Comparison of ENCODE assay signal across 8 cellular contexts in genomic region chr5:32537437-32538029, GRCh38. TPM values are rescaled to one million over a fixed set of nuclear protein-coding genes. Genes with fewer than 3 reads are reported as not detected.
DNase-seq lines count a peak whose midpoint lies in the region; ATAC-seq and TF ChIP-seq lines count a peak whose summit lies in the region.
"Not testable (repeated sequence)": the region's sequence is repeated elsewhere in the genome, so short reads cannot be mapped to it uniquely, and the experiment has no call there.

No MANE protein-coding gene starts in this region.

- H3K23ac ChIP-seq in mesendoderm (ENCODE audit: low read length): not testable (repeated sequence)

- H3K79me1 ChIP-seq in mesendoderm (ENCODE audit: low read length): not testable (repeated sequence)

- H4K5ac ChIP-seq in mesendoderm (ENCODE audit: low read length): not testable (repeated sequence)

- TF ChIP-seq CTCF in cardiac fibroblast (IDR thresholded peaks at IDR 0.05; ENCODE audit: low read depth, low read length): not testable (repeated sequence)

- not testable (repeated sequence) for H3K4ac ChIP-seq in mesendoderm (ENCODE audit: low read depth, low read length)

- DNase-seq in AG08396 (ENCODE audit: low spot score) (peak; percentile 30), NCI-H2196 (lab: John Stamatoyannopoulos, UW; ENCODE audit: unreplicated experiment) (peak; percentile 22), cardiac fibroblast (ENCODE audit: low read depth in 2 of 2) (peak; percentile 51 to 82), mesendoderm (peak; percentile 88)

- H2AK5ac ChIP-seq in mesendoderm (ENCODE audit: low read length): not testable (repeated sequence)

- not testable (repeated sequence) for H3K27ac ChIP-seq in mesendoderm (ENCODE audit: low read depth, low read length)

- peak; percentile 26 for ATAC-seq in GM18517 (IDR thresholded peaks at IDR 0.05; ENCODE audit: unreplicated experiment)
- ATAC-seq in GM21786 (IDR thresholded peaks at IDR 0.05; ENCODE audit: unreplicated experiment): peak; percentile 10
- peak; percentile 2 for ATAC-seq in HG03196 (IDR thresholded peaks at IDR 0.05; ENCODE audit: unreplicated experiment)
- ATAC-seq in activated CD4-positive, CD25-positive, alpha-beta regulatory T cell treated with anti-CD3 and anti-CD28 coated beads, Interleukin-2, amount 50 U/mL, for 24 hours: peak; percentile 64 to 68

- not testable (repeated sequence) for H4K8ac ChIP-seq in mesendoderm (ENCODE audit: low read depth, low read length)

- not testable (repeated sequence) for H3K4me1 ChIP-seq in mesendoderm (ENCODE audit: control insufficient read depth, low read depth, low read length)

- not testable (repeated sequence) for H2BK15ac ChIP-seq in mesendoderm (replicated peaks; ENCODE audit: low read depth)

- not testable (repeated sequence) for H3K4me3 ChIP-seq in cardiac fibroblast (replicated peaks in 1 of 2; ENCODE audit: low read depth in 2 of 2, low read length in 2 of 2); mesendoderm (ENCODE audit: low read length)

- H3K56ac ChIP-seq in mesendoderm (ENCODE audit: low read length): not testable (repeated sequence)

- not testable (repeated sequence) for H3K4me2 ChIP-seq in mesendoderm (ENCODE audit: low read length)

- H3K18ac ChIP-seq in mesendoderm (ENCODE audit: low read length): not testable (repeated sequence)

- H2BK5ac ChIP-seq in mesendoderm (ENCODE audit: low read length): not testable (repeated sequence)

- H3K27me3 ChIP-seq in mesendoderm (ENCODE audit: insufficient read depth, low read length, poor library complexity): not testable (repeated sequence)

- not testable (repeated sequence) for H3K36me3 ChIP-seq in mesendoderm (ENCODE audit: control insufficient read depth, insufficient read depth, low read length)

- WGBS in mesendoderm (ENCODE audit: extremely low coverage, insufficient coverage, low lambda C conversion rate): no CpG with 5 or more reads among the region's 7 CpGs

- not testable (repeated sequence) for H2BK120ac ChIP-seq in mesendoderm (ENCODE audit: low read depth, low read length)

- H3K79me2 ChIP-seq in mesendoderm (ENCODE audit: control insufficient read depth, insufficient read depth, low read length): not testable (repeated sequence)

- H3K9ac ChIP-seq in mesendoderm (ENCODE audit: low read length): not testable (repeated sequence)

RNA-seq across cellular contexts. Expression of gene SUB1, which starts 47.8 kb away (rescaled TPM):
- 812 TPM for polyA plus RNA-seq in mesendoderm (2013, experiment 1 of 2)
- 835 TPM for polyA plus RNA-seq in mesendoderm (2013, experiment 2 of 2)

Comparison
In these comparisons a context has a peak if more than half of its experiments do, and no peak if none do; other contexts are left out.
1. DNase-seq: peak in every context shown above with its lines; median percentile 88 in mesendoderm; 66 in cardiac fibroblast; 30 in AG08396; 22 in NCI-H2196.
2. ATAC-seq: peak in every context shown above with its lines; median percentile 66 in activated CD4-positive, CD25-positive, alpha-beta regulatory T cell treated with anti-CD3 and anti-CD28 coated beads, Interleukin-2, amount 50 U/mL, for 24 hours; 26 in GM18517; 10 in GM21786; 2 in HG03196.